ENCODE assay signal across 19 cellular contexts in genomic region chr7:124738639-124739038, GRCh38. TPM values are rescaled to one million over a fixed set of nuclear protein-coding genes. Genes with fewer than 3 reads are reported as not detected.
DNase-seq lines count a peak whose midpoint lies in the region; ATAC-seq, FAIRE-seq and TF ChIP-seq lines count a peak whose summit lies in the region.
"Had no signal": no experiment of that assay in that cellular context is flagged by ENCODE, and none has a peak within 500 bp of the region (broad histone marks: within the 10 kb centered on the region; RNA-seq: fewer than 3 reads in every experiment).

No MANE protein-coding gene starts in this region.

- no peaks in the 10 kb centered on the region for H3K27me3 Mint-ChIP-seq in neural progenitor cell (ENCODE audit: insufficient read depth, low read depth)
- peaks cover 0 to 9% (median 3%) of the 10 kb centered on the region in 5 donors for H3K27me3 Mint-ChIP-seq in naive thymus-derived CD4-positive, alpha-beta T cell
- H3K27me3 Mint-ChIP-seq: CD4-positive, alpha-beta T cell; IgD-negative memory B cell had no signal

- H3K36me3 ChIP-seq in BLaER1 (no peaks in the 10 kb centered on the region), neural progenitor cell (no peaks in the 10 kb centered on the region), HepG2 (replicated peaks in 1 of 2; ENCODE audit: control insufficient read depth in 1 of 2, insufficient read depth in 2 of 2, low read length in 2 of 2) (no peaks in the 10 kb centered on the region)
- no peaks in the 10 kb centered on the region for H3K36me3 ChIP-seq in naive thymus-derived CD4-positive, alpha-beta T cell (ENCODE audit: control insufficient read depth in 2 of 3, insufficient read depth in 3 of 3, low read length in 3 of 3)

- no peak for TF ChIP-seq POLR2A in HepG2 (IDR thresholded peaks at IDR 0.05; ENCODE audit: insufficient read depth in 1 of 2, low read depth in 2 of 2, low read length in 2 of 2)

- H4K20me1 ChIP-seq in BLaER1, result no peaks in the 10 kb centered on the region
- H4K20me1 ChIP-seq in neural progenitor cell (ENCODE audit: low read depth), result no peaks in the 10 kb centered on the region
- H4K20me1 ChIP-seq in HepG2 (ENCODE audit: insufficient read depth, low read length), result no peaks in the 10 kb centered on the region

- POLR2A ChIA-PET in naive thymus-derived CD4-positive, alpha-beta T cell (lab: Charles Lee), result no interaction called here
- POLR2A ChIA-PET in HepG2 (lab: Yijun Ruan, JAX), result no interaction called here

- 17% methylated on average over 3 of the region's 3 CpGs for WGBS in HepG2 (ENCODE audit: low lambda C conversion rate)

- H3K4me1 Mint-ChIP-seq in neural progenitor cell, result peaks cover 2% of the 10 kb centered on the region
- no peaks in the 10 kb centered on the region for H3K4me1 Mint-ChIP-seq in naive thymus-derived CD4-positive, alpha-beta T cell
- H3K4me1 Mint-ChIP-seq: IgD-negative memory B cell had no signal

- H2AFZ ChIP-seq in neural progenitor cell (replicated peaks) (peak overlapping the region; percentile 64), HepG2 (ENCODE audit: low read length) (no peak overlapping the region)

- H3K9me3 Mint-ChIP-seq in neural progenitor cell, result no peaks in the 10 kb centered on the region
- peaks cover 0 to 5% (median 0%) of the 10 kb centered on the region in 11 donors for H3K9me3 Mint-ChIP-seq in naive thymus-derived CD4-positive, alpha-beta T cell
- H3K9me3 Mint-ChIP-seq: CD4-positive, alpha-beta T cell had no signal

- ATAC-seq in GM19467 (IDR thresholded peaks at IDR 0.05; ENCODE audit: unreplicated experiment) (no peak), HepG2 (no peak)
- ATAC-seq in naive thymus-derived CD4-positive, alpha-beta T cell, result no peak
- ATAC-seq: HCT116 had no signal

- H3K27ac Mint-ChIP-seq in neural progenitor cell, result no peak overlapping the region
- H3K27ac Mint-ChIP-seq in naive thymus-derived CD4-positive, alpha-beta T cell, result no peak overlapping the region
- H3K27ac Mint-ChIP-seq: CD4-positive, alpha-beta T cell; IgD-negative memory B cell had no signal

- no peak for TF ChIP-seq RAD21 in HepG2 (CRISPR knock-in tag; IDR thresholded peaks at IDR 0.05)

- H3K4me3 Mint-ChIP-seq in neural progenitor cell, result no peak overlapping the region
- no peak overlapping the region for H3K4me3 Mint-ChIP-seq in naive thymus-derived CD4-positive, alpha-beta T cell
- H3K4me3 Mint-ChIP-seq: CD4-positive, alpha-beta T cell; IgD-negative memory B cell had no signal

- CTCF ChIA-PET in naive thymus-derived CD4-positive, alpha-beta T cell (lab: Charles Lee), result no interaction called here
- CTCF ChIA-PET in HepG2 (lab: Yijun Ruan, JAX; ENCODE audit: low intra/inter-chr PET ratio, low total read pairs), result no interaction called here

- in situ Hi-C loops in HepG2 (cut with HindIII; ENCODE audit: extremely low pct_ligation_motif_present, low pct_unique_long_range_greater_than_20kb), result no loop called here

- H3K4me1 ChIP-seq in BLaER1, result peaks cover 12% of the 10 kb centered on the region
- H3K4me1 ChIP-seq in neural progenitor cell, result no peaks in the 10 kb centered on the region
- H3K4me1 ChIP-seq in naive thymus-derived CD4-positive, alpha-beta T cell (ENCODE audit: control insufficient read depth in 2 of 2, insufficient read depth in 2 of 2, low read length in 2 of 2), result no peaks in the 10 kb centered on the region
- no peaks in the 10 kb centered on the region; the same call in 1 of the 2 replicates for H3K4me1 ChIP-seq in HepG2 (ENCODE audit: insufficient read depth, low read length)

- TF ChIP-seq CTCF in neural progenitor cell (IDR thresholded peaks at IDR 0.05) (no peak), HepG2 (CRISPR knock-in tag; IDR thresholded peaks at IDR 0.05) (no peak)

- TF ChIP-seq EP300 in HepG2 (IDR thresholded peaks at IDR 0.05; ENCODE audit: low read depth in 2 of 2, low read length in 2 of 2) (no peak), HepG2 (CRISPR knock-in tag; IDR thresholded peaks at IDR 0.05; ENCODE audit: borderline replicate concordance) (no peak)

- intact Hi-C loops in naive thymus-derived CD4-positive, alpha-beta T cell (cut with micrococcal nuclease), result no loop called here
- intact Hi-C loops in HepG2 (cut with micrococcal nuclease; ENCODE audit: unreplicated experiment), result no loop called here

- H3K4me3 ChIP-seq in BLaER1 (no peak overlapping the region), neural progenitor cell (no peak overlapping the region), HepG2 (replicated peaks in 1 of 3; ENCODE audit: insufficient read depth in 1 of 3, low read depth in 2 of 3, low read length in 3 of 3) (no peak overlapping the region)
- no peak overlapping the region for H3K4me3 ChIP-seq in naive thymus-derived CD4-positive, alpha-beta T cell (ENCODE audit: low read length)

- no TSS peak for BruUV-seq in HepG2 (replicated peaks; lab: Mats Ljungman, UMichigan)

- no peaks in the 10 kb centered on the region for H3K27me3 ChIP-seq in BLaER1
- no peaks in the 10 kb centered on the region for H3K27me3 ChIP-seq in neural progenitor cell
- no peaks in the 10 kb centered on the region for H3K27me3 ChIP-seq in naive thymus-derived CD4-positive, alpha-beta T cell (ENCODE audit: control insufficient read depth in 2 of 2, insufficient read depth in 2 of 2, low read length in 2 of 2)
- no peaks in the 10 kb centered on the region for H3K27me3 ChIP-seq in HepG2 (ENCODE audit: control insufficient read depth in 1 of 2, insufficient read depth in 2 of 2, low read length in 2 of 2)

- H3K9me3 ChIP-seq in BLaER1, result no peaks in the 10 kb centered on the region
- no peaks in the 10 kb centered on the region for H3K9me3 ChIP-seq in neural progenitor cell (ENCODE audit: low read depth)
- H3K9me3 ChIP-seq in naive thymus-derived CD4-positive, alpha-beta T cell (ENCODE audit: control insufficient read depth in 2 of 3, low read length in 3 of 3), result no peaks in the 10 kb centered on the region
- no peaks in the 10 kb centered on the region for H3K9me3 ChIP-seq in HepG2 (ENCODE audit: low read length)

- no peaks in the 10 kb centered on the region for H3K36me3 Mint-ChIP-seq in neural progenitor cell
- H3K36me3 Mint-ChIP-seq in naive thymus-derived CD4-positive, alpha-beta T cell, result no peaks in the 10 kb centered on the region
- H3K36me3 Mint-ChIP-seq: IgD-negative memory B cell had no signal

- H3K79me2 ChIP-seq in neural progenitor cell (ENCODE audit: low read depth), result no peaks in the 10 kb centered on the region
- H3K79me2 ChIP-seq in HepG2 (ENCODE audit: insufficient read depth, low read length), result no peaks in the 10 kb centered on the region

- H3K9ac ChIP-seq in BLaER1 (no peak overlapping the region), neural progenitor cell (no peak overlapping the region), HepG2 (ENCODE audit: insufficient read depth, low read depth, low read length) (no peak overlapping the region)

- no peak for FAIRE-seq in HepG2 (lab: Jason Lieb, UNC)
- FAIRE-seq: GM12892, H54 had no signal

- DNase-seq in islet precursor cell (peak; percentile 52), neural progenitor cell (ENCODE audit: low spot score) (no peak), SK-N-DZ (ENCODE audit: low spot score) (no peak), HepG2 (ENCODE audit: low spot score) (no peak)
- DNase-seq in naive thymus-derived CD4-positive, alpha-beta T cell, result no peak
- DNase-seq: 8988T; AML-193; C1 segment of cervical spinal cord; CD4-positive, alpha-beta T cell; DMS79 treated with DMSO at 0.1 percent for 48 hours; EL; GDM1 had no signal

- no peak overlapping the region for H3K27ac ChIP-seq in BLaER1
- peak overlapping the region; percentile 56 for H3K27ac ChIP-seq in angular gyrus (ENCODE audit: low read depth, low read length)
- H3K27ac ChIP-seq in neural progenitor cell, result no peak overlapping the region
- H3K27ac ChIP-seq in naive thymus-derived CD4-positive, alpha-beta T cell (ENCODE audit: low read depth, low read length), result no peak overlapping the region
- no peak overlapping the region for H3K27ac ChIP-seq in HepG2 (ENCODE audit: extremely low read length, insufficient read depth, low read length)

- H3K4me2 ChIP-seq in BLaER1, result peak overlapping the region; percentile 41; the same call in 1 of the 2 replicates
- no peak overlapping the region for H3K4me2 ChIP-seq in neural progenitor cell
- H3K4me2 ChIP-seq in HepG2 (ENCODE audit: low read depth, low read length), result no peak overlapping the region

- H3F3A ChIP-seq in neural progenitor cell (ENCODE audit: low read depth), result no peaks in the 10 kb centered on the region

RNA-seq across cellular contexts. Expression of gene GPR37, which starts 27.0 kb away (rescaled TPM):
- total RNA-seq in neural progenitor cell (ENCODE audit: low replicate concordance), result 0.21 and 0.43 TPM in 2 replicates
- polyA plus RNA-seq in SK-N-DZ (2014; cell fraction: cytosol; rRNA removed), result 3.0 and 4.6 TPM in 2 replicates
- polyA plus RNA-seq in SK-N-DZ (2014; cell fraction: nucleus; rRNA removed), result 1.8 and 2.2 TPM in 2 replicates
- total RNA-seq in naive thymus-derived CD4-positive, alpha-beta T cell, result not detected
- polyA plus RNA-seq in naive thymus-derived CD4-positive, alpha-beta T cell, result not detected
- total RNA-seq in HepG2 (2016; rRNA removed; fragmentation: Illumina TruSeq; extraction: Trizol), result not detected in 2 replicates
- not detected in 2 replicates for total RNA-seq in HepG2 (2016; cell fraction: cytosol; rRNA removed; fragmentation: Illumina TruSeq; extraction: Trizol; ENCODE audit: low read depth)
- not detected in 2 replicates for total RNA-seq in HepG2 (2016; cell fraction: insoluble cytoplasmic fraction; rRNA removed; fragmentation: Illumina TruSeq; extraction: Trizol)
- total RNA-seq in HepG2 (2016; cell fraction: membrane; rRNA removed; fragmentation: Illumina TruSeq; extraction: Trizol), result not detected in 2 replicates
- total RNA-seq in HepG2 (2016; cell fraction: nucleus; rRNA removed; fragmentation: Illumina TruSeq; extraction: Trizol), result not detected in 2 replicates
- polyA plus RNA-seq in HepG2 (2011; rRNA removed), result not detected in 2 replicates
- not detected in 2 replicates for polyA plus RNA-seq in HepG2 (2011; cell fraction: cytosol; rRNA removed)
- 0.03 TPM in 1 of 2 replicates, not detected in the other for polyA plus RNA-seq in HepG2 (2011; cell fraction: nucleus; rRNA removed)
- polyA plus RNA-seq in HepG2 (2012), result not detected in 2 replicates
- not detected in 2 replicates for polyA plus RNA-seq in HepG2 (2016; cell fraction: cytosol; fragmentation: Illumina TruSeq; extraction: Trizol; ENCODE audit: low read depth)
- polyA plus RNA-seq in HepG2 (2016; cell fraction: insoluble cytoplasmic fraction; fragmentation: Illumina TruSeq; extraction: Trizol; ENCODE audit: low read depth), result not detected in 2 replicates
- not detected in 2 replicates for polyA plus RNA-seq in HepG2 (2016; cell fraction: membrane; fragmentation: Illumina TruSeq; extraction: Trizol; ENCODE audit: low read depth)
- not detected in 2 replicates for polyA plus RNA-seq in HepG2 (2016; cell fraction: nucleus; fragmentation: Illumina TruSeq; extraction: Trizol; ENCODE audit: insufficient read depth, low read depth)
- 0.61 TPM in 1 of 2 replicates, not detected in the other for polyA minus RNA-seq in HepG2 (2011; rRNA and poly(A)+ RNA removed; ENCODE audit: low replicate concordance)
- not detected in 2 replicates for polyA minus RNA-seq in HepG2 (2011; cell fraction: cytosol; rRNA and poly(A)+ RNA removed)
- not detected in 2 replicates for polyA minus RNA-seq in HepG2 (2011; cell fraction: nucleus; rRNA and poly(A)+ RNA removed)
- total RNA-seq: CD4-positive, alpha-beta T cell had no signal
- polyA plus RNA-seq: IgD-negative memory B cell had no signal
